10 cellular contexts compared by ENCODE assay signal in the genomic region with DNA sequence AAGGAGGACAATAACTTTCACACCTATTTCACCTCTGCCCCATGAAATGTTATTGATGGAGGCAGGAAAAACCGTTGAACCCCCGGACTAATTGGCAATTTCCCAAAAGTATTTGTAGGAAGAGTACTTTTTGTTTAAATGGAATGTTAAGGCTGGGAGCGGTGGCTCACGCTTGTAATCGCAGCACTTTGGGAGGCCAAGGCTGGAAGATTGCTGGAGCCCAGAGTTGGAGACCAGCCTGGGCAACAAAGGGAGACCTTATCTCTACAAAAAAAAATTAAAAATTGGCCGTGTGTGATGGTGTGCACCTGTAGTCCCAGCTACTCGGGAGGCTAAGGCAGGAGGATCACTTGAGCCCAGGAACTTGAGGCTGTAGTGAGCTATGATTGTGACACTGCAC. TPM values are rescaled to one million over a fixed set of nuclear protein-coding genes. Genes with fewer than 3 reads are reported as not detected.
A peak's percentile ranks its signal among the peaks of the same experiment; 100 is the strongest.
DNase-seq lines count a peak whose midpoint lies in the region; ATAC-seq, FAIRE-seq and TF ChIP-seq lines count a peak whose summit lies in the region.
"Had no signal": no experiment of that assay in that cellular context is flagged by ENCODE, and none has a peak within 500 bp of the region (broad histone marks: within the 10 kb centered on the region; RNA-seq: fewer than 3 reads in every experiment).

No MANE protein-coding gene starts in this region.

- H3K27ac Mint-ChIP-seq in activated naive CD4-positive, alpha-beta T cell treated with anti-CD3 and anti-CD28 coated beads for 36 hours: peak overlapping the region; percentile 84

- no peak overlapping the region for H3K4me3 ChIP-seq in body of pancreas
- peak overlapping the region; percentile 56 for H3K4me3 ChIP-seq in mononuclear cell (ENCODE audit: low read length)
- peak overlapping the region; percentile 54 to 55 for H3K4me3 ChIP-seq in tibial artery

- H3K4me1 ChIP-seq in body of pancreas (peaks cover 11% of the 10 kb centered on the region), mononuclear cell (ENCODE audit: insufficient read depth, low read length) (peaks cover 28% of the 10 kb centered on the region), tibial artery (peaks cover 0 to 15% (median 3%) of the 10 kb centered on the region in 4 donors)
- H3K4me1 ChIP-seq: BE2C had no signal

- TF ChIP-seq CTCF in body of pancreas (IDR thresholded peaks at IDR 0.05) (no peak), tibial artery (IDR thresholded peaks at IDR 0.05) (no peak)

- no peaks in the 10 kb centered on the region for H3K36me3 Mint-ChIP-seq in activated naive CD4-positive, alpha-beta T cell treated with anti-CD3 and anti-CD28 coated beads for 36 hours (ENCODE audit: low read depth)

- H3K36me3 ChIP-seq in body of pancreas (replicated peaks in 1 of 2; ENCODE audit: insufficient read depth in 1 of 2, low read depth in 2 of 2): no peaks in the 10 kb centered on the region
- H3K36me3 ChIP-seq in tibial artery: no peaks in the 10 kb centered on the region
- H3K36me3 ChIP-seq: BE2C had no signal

- 58 to 63% methylated on average over 7 of the region's 7 CpGs for WGBS in body of pancreas, 2 donors

- H3K27me3 ChIP-seq in body of pancreas (no peaks in the 10 kb centered on the region), mononuclear cell (ENCODE audit: insufficient read depth, low read length) (no peaks in the 10 kb centered on the region), tibial artery (no peaks in the 10 kb centered on the region)
- H3K27me3 ChIP-seq: BE2C had no signal

- peak; percentile 8 for ATAC-seq in body of pancreas

- CTCF ChIA-PET in activated naive CD4-positive, alpha-beta T cell treated with anti-CD3 and anti-CD28 coated beads for 36 hours (lab: Charles Lee): interaction anchor here (0.6 to 0.7 kb wide), 2 partner anchors 64 to 211 kb away, joined by 3 read pairs; no protein-coding TSS in a partner anchor

- H3K4me3 Mint-ChIP-seq in activated naive CD4-positive, alpha-beta T cell treated with anti-CD3 and anti-CD28 coated beads for 36 hours: peak overlapping the region; percentile 84

- FAIRE-seq in RCC 7860 (lab: Jason Lieb, UNC): no peak
- FAIRE-seq: GM12891 had no signal

- peaks cover 5% of the 10 kb centered on the region for H3K9me3 Mint-ChIP-seq in activated naive CD4-positive, alpha-beta T cell treated with anti-CD3 and anti-CD28 coated beads for 36 hours

- H3K4me1 Mint-ChIP-seq in activated naive CD4-positive, alpha-beta T cell treated with anti-CD3 and anti-CD28 coated beads for 36 hours (ENCODE audit: low read depth): peaks cover 17% of the 10 kb centered on the region

- peak overlapping the region in 2 of 4 donors; percentile 45 to 72 for H3K27ac ChIP-seq in body of pancreas
- peak overlapping the region; percentile 80 to 84 for H3K27ac ChIP-seq in tibial artery

- H3K9me3 ChIP-seq in body of pancreas (no peaks in the 10 kb centered on the region), mononuclear cell (ENCODE audit: low read depth, low read length) (no peaks in the 10 kb centered on the region), tibial artery (no peaks in the 10 kb centered on the region)

- intact Hi-C loops in activated naive CD4-positive, alpha-beta T cell treated with anti-CD3 and anti-CD28 coated beads for 36 hours (cut with micrococcal nuclease): loop anchor here (1.0 to 2.0 kb wide), 6 partner anchors 26 to 322 kb away; a partner anchor contains a TSS
- intact Hi-C loops in body of pancreas (cut with DNase I) (no loop called here), tibial artery (cut with DNase I; ENCODE audit: low total_unique reads) (no loop called here)

- H3K27me3 Mint-ChIP-seq in activated naive CD4-positive, alpha-beta T cell treated with anti-CD3 and anti-CD28 coated beads for 36 hours (ENCODE audit: low read depth): no peaks in the 10 kb centered on the region

- in situ Hi-C loops in G401 (cut with HindIII; ENCODE audit: low sequenced_read_pairs): no loop called here

- TF ChIP-seq POLR2A in body of pancreas (IDR thresholded peaks at IDR 0.05): no peak

- DNase-seq in activated naive CD4-positive, alpha-beta T cell treated with anti-CD3 and anti-CD28 coated beads for 36 hours: no peak
- no peak for DNase-seq in activated naive CD4-positive, alpha-beta T cell treated with Interleukin-2 at 50 U/mL for 16 hours
- DNase-seq in body of pancreas: no peak
- DNase-seq in tibial artery: no peak
- DNase-seq in G401 (ENCODE audit: low spot score): no peak
- no peak for DNase-seq in RCC 7860 (ENCODE audit: low spot score)
- no peak for DNase-seq in stimulated activated CD4-positive, alpha-beta T cell treated with anti-CD3 and anti-CD28 coated beads, Interleukin-4, amount 100 ng/mL, for 24 hours
- DNase-seq: BE2C had no signal

RNA-seq across cellular contexts. Expression of a gene that starts 26.0 kb away (rescaled TPM):
- total RNA-seq in activated naive CD4-positive, alpha-beta T cell treated with anti-CD3 and anti-CD28 coated beads for 36 hours: 10 to 100 TPM; 16.1 to 18.1 TPM
- total RNA-seq in body of pancreas: 10 to 100 TPM in 1 of 2 donors, 1 to 10 TPM in 1; 4.9 to 11.7 TPM
- 33.6 TPM for total RNA-seq in mononuclear cell
- 17.9 and 20.6 TPM in 2 replicates for total RNA-seq in G401 (2014; rRNA removed; shearing (Covaris generic))

Comparison
In these comparisons a context has a peak if more than half of its experiments do, and no peak if none do; other contexts are left out.
1. H3K4me3 ChIP-seq: peak in mononuclear cell (single experiment) and tibial artery (2 of 2); none in body of pancreas (0 of 2).